In the genomic region with DNA sequence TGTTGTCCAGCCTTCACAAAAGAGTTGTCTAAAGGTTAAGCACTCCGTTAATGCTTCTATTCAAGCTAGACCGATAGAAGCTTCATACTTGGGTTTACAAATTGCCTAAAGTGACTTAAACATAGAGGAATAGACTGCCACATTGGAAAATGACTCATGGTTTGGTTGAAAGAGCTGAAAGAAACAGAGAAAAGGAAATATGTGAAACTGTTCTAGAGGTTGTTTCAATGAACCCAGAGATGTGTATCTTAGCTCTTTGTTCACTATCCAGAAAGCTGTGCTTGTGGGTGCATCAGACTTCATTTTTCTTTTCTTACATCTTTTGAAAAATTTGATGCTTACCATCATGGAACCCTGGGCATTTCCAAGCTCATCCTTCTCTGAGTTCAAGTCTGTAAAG, we compare ENCODE assay signal across 31 cellular contexts.
"Had no signal": no experiment of that assay in that cellular context is flagged by ENCODE, and none has a peak within 500 bp of the region (broad histone marks: within the 10 kb centered on the region; RNA-seq: fewer than 3 reads in every experiment).

No MANE protein-coding gene starts in this region.

- DNase-seq: activated CD4-positive, alpha-beta memory T cell treated with anti-CD3 and anti-CD28 coated beads for 36 hours; activated CD4-positive, alpha-beta T cell treated with anti-CD3 and anti-CD28 coated beads for 4 hours; activated CD4-positive, alpha-beta T cell treated with anti-CD3 and anti-CD28 coated beads, Interleukin-2, amount 50 U/mL, for 1 hour; activated CD8-positive, alpha-beta memory T cell treated with anti-CD3 and anti-CD28 coated beads, Interleukin-2, amount 50 U/mL, for 4 hours; activated gamma-delta T cell treated with Interleukin-2 at 50 U/mL for 16 hours; activated naive CD4-positive, alpha-beta T cell treated with anti-CD3 and anti-CD28 coated beads for 36 hours; activated T-cell treated with anti-CD3 and anti-CD28 coated beads for 4 hours; activated T-cell treated with anti-CD3 and anti-CD28 coated beads, Interleukin-2, amount 50 U/mL, for 4 hours; adrenal gland; brain microvascular endothelial cell; central memory CD4-positive, alpha-beta T cell; KG1; MM.1S; MV-4-11; NCI-H1092; NCI-H1436 treated with DMSO at 0.1 percent for 48 hours; NCI-H1694 treated with DMSO at 0.1 percent for 48 hours; NCI-H2029; NCI-H345; NCI-H524 treated with DMSO at 0.1 percent for 48 hours; NK-92 treated with Interleukin-12 subunit alpha and Interleukin-12 subunit beta, amount 100 ng/mL, for 24 hours; PC-9; Right ventricle myocardium superior; SW 1271; T-helper 1 cell; T1000 had no signal

- H3K4me2 ChIP-seq: PC-9 had no signal

- H2AFZ ChIP-seq: PC-9 had no signal

- FAIRE-seq: RCC 7860, TTC549 had no signal

- H3K9me3 ChIP-seq: adrenal gland had no signal

- H3K36me3 ChIP-seq: adrenal gland, brain microvascular endothelial cell had no signal

- H3K27me3 ChIP-seq: adrenal gland, brain microvascular endothelial cell had no signal

- H3K27ac ChIP-seq: adrenal gland, brain microvascular endothelial cell, PC-9 had no signal

- H3K4me3 ChIP-seq: adrenal gland, PC-9 had no signal

- H3K4me1 ChIP-seq: adrenal gland had no signal

- ATAC-seq: activated CD4-positive, CD25-positive, alpha-beta regulatory T cell treated with anti-CD3 and anti-CD28 coated beads, Interleukin-2, amount 50 U/mL, for 24 hours; activated naive CD4-positive, alpha-beta T cell treated with anti-CD3 and anti-CD28 coated beads, Interleukin-2, amount 50 U/mL, for 72 hours; activated T-cell treated with anti-CD3 and anti-CD28 coated beads, Interleukin-2, amount 50 U/mL, for 4 hours; WTC11 had no signal
